In genomic region chr18:9563326-9563725, GRCh38 we compare ENCODE assay signal across 20 cellular contexts. TPM values are rescaled to one million over a fixed set of nuclear protein-coding genes. Genes with fewer than 3 reads are reported as not detected.
DNase-seq lines count a peak whose midpoint lies in the region; ATAC-seq and TF ChIP-seq lines count a peak whose summit lies in the region.
"Had no signal": no experiment of that assay in that cellular context is flagged by ENCODE, and none has a peak within 500 bp of the region (broad histone marks: within the 10 kb centered on the region; RNA-seq: fewer than 3 reads in every experiment).

No MANE protein-coding gene starts in this region.

- TF ChIP-seq CTCF in CD14-positive monocyte (IDR thresholded peaks at IDR 0.05) (no peak), upper lobe of right lung (IDR thresholded peaks at IDR 0.05) (no peak)

- H3K27ac ChIP-seq in upper lobe of right lung: no peak overlapping the region
- H3K27ac ChIP-seq: A549 had no signal

- intact Hi-C loops in CD14-positive monocyte (cut with micrococcal nuclease) (no loop called here), upper lobe of right lung (cut with DNase I) (no loop called here)

- no peak overlapping the region for H3K4me3 ChIP-seq in upper lobe of right lung
- H3K4me3 ChIP-seq: A549, GM12878, HAP-1 had no signal

- H3K36me3 Mint-ChIP-seq in CD14-positive monocyte: peaks cover 60 to 73% of the 10 kb centered on the region in 2 donors

- H3K4me1 ChIP-seq in upper lobe of right lung: peaks cover 3% of the 10 kb centered on the region
- H3K4me1 ChIP-seq: A549, HAP-1 had no signal

- no peaks in the 10 kb centered on the region for H3K27me3 ChIP-seq in upper lobe of right lung

- peaks cover 60% of the 10 kb centered on the region for H3K36me3 ChIP-seq in upper lobe of right lung

- H3K4me3 Mint-ChIP-seq in CD14-positive monocyte: no peak overlapping the region
- H3K4me3 Mint-ChIP-seq: CD4-positive, alpha-beta T cell; CD8-positive, alpha-beta memory T cell; HFFc6 had no signal

- ATAC-seq in upper lobe of right lung (peak; percentile 62), HG03457 (IDR thresholded peaks at IDR 0.05; ENCODE audit: unreplicated experiment) (no peak)
- ATAC-seq: A549, GM12878 had no signal

- H3K9me3 ChIP-seq in upper lobe of right lung: no peaks in the 10 kb centered on the region
- H3K9me3 ChIP-seq: A549, HAP-1 had no signal

- no peak for DNase-seq in CD14-positive monocyte (ENCODE audit: low spot score)
- DNase-seq in MV-4-11 (lab: John Stamatoyannopoulos, UW): peak; percentile 9
- peak; percentile 36 for DNase-seq in medulla oblongata (ENCODE audit: extremely low spot score)
- DNase-seq in upper lobe of right lung: no peak
- no peak for DNase-seq in NCI-H2227 (lab: John Stamatoyannopoulos, UW; ENCODE audit: unreplicated experiment)
- no peak for DNase-seq in mucosa of gallbladder (ENCODE audit: low spot score)
- DNase-seq: 8988T; C1 segment of cervical spinal cord; CD4-positive, alpha-beta T cell; CD8-positive, alpha-beta memory T cell; DMS 273 treated with DMSO at 0.1 percent for 48 hours; DMS79; EL; GDM1; GOT3; HFFc6 had no signal

- H3K9me3 Mint-ChIP-seq in CD14-positive monocyte: no peaks in the 10 kb centered on the region
- H3K9me3 Mint-ChIP-seq: CD4-positive, alpha-beta T cell; CD8-positive, alpha-beta memory T cell; HFFc6 had no signal

- H3K27me3 Mint-ChIP-seq in CD14-positive monocyte (ENCODE audit: low read depth in 3 of 3): no peaks in the 10 kb centered on the region
- H3K27me3 Mint-ChIP-seq: CD4-positive, alpha-beta T cell; CD8-positive, alpha-beta memory T cell had no signal

- peak overlapping the region in 4 of 7 donors; percentile 8 to 51 (median 22) for H3K27ac Mint-ChIP-seq in CD14-positive monocyte
- H3K27ac Mint-ChIP-seq: CD4-positive, alpha-beta T cell; HFFc6 had no signal

- peaks cover 37% of the 10 kb centered on the region for H3K4me1 Mint-ChIP-seq in CD14-positive monocyte

RNA-seq across cellular contexts. Expression of gene PPP4R1, which starts 51.0 kb away (rescaled TPM):
- polyA plus RNA-seq in CD14-positive monocyte: 10 to 100 TPM; 22.0 to 24.6 TPM
- total RNA-seq in upper lobe of right lung (141 TPM), mucosa of gallbladder (76.5 TPM)

Comparison
In these comparisons a context has a peak if more than half of its experiments do, and no peak if none do; other contexts are left out.
1. DNase-seq: peak in MV-4-11 (single experiment) and medulla oblongata (single experiment); none in CD14-positive monocyte (single experiment), upper lobe of right lung (single experiment), NCI-H2227 (single experiment) and mucosa of gallbladder (single experiment).